1 cellular context compared by ENCODE assay signal in genomic region chr18:8994603-8995002, GRCh38.
TF ChIP-seq lines count a peak whose summit lies in the region.

No MANE protein-coding gene starts in this region.

TF ChIP-seq in K562, 482 proteins besides CTCF, POLR2A, EP300 and RAD21 (continued from another document and continues in another):
- TF ChIP-seq TSHZ1 (CRISPR knock-in tag; IDR thresholded peaks at IDR 0.05) (no peak), ZNF146 (CRISPR knock-in tag; IDR thresholded peaks at IDR 0.05; ENCODE audit: unreplicated experiment) (no peak), SMARCB1 (IDR thresholded peaks at IDR 0.05; ENCODE audit: insufficient read length, low read depth) (no peak), ZNF134 (CRISPR knock-in tag; conservative IDR thresholded peaks at IDR 0.05) (no peak), PURB (CRISPR knock-in tag; IDR thresholded peaks at IDR 0.05; ENCODE audit: low read depth) (no peak), CBX5 (IDR thresholded peaks at IDR 0.05; ENCODE audit: borderline replicate concordance, low read depth) (no peak), ATF3 (IDR thresholded peaks at IDR 0.05) (peak; percentile 94), ATF3 (CRISPR knock-in tag; conservative IDR thresholded peaks at IDR 0.05) (no peak), ZNF224 (CRISPR knock-in tag; IDR thresholded peaks at IDR 0.05) (no peak), TCF3 (CRISPR knock-in tag; IDR thresholded peaks at IDR 0.05) (peak; percentile 29; the same call in 1 of the 2 replicates), EP400 (IDR thresholded peaks at IDR 0.05) (0 out of 2 replicates have a peak, but pooled peaks have one; percentile 29), CREM (IDR thresholded peaks at IDR 0.05; ENCODE audit: low read depth) (0 out of 2 replicates have a peak, but pooled peaks have one; percentile 30), MNT (conservative IDR thresholded peaks at IDR 0.05) (peak in 1 of 2 experiments; percentile 18; a peak in 2 of 4 replicates), ERF (CRISPR knock-in tag; IDR thresholded peaks at IDR 0.05) (no peak), BHLHE40 (IDR thresholded peaks at IDR 0.05; ENCODE audit: low read length) (no peak), MITF (IDR thresholded peaks at IDR 0.05) (no peak), ELF4 (CRISPR knock-in tag; IDR thresholded peaks at IDR 0.05) (no peak), NFIC (IDR thresholded peaks at IDR 0.05) (peak; percentile 83), TBL1XR1 (IDR thresholded peaks at IDR 0.05; ENCODE audit: low read length in 2 of 2) (peak in 1 of 2 experiments; percentile 17; a peak in 1 of 4 replicates), MBD2 (IDR thresholded peaks at IDR 0.05; ENCODE audit: borderline replicate concordance, low read depth) (no peak), HLTF (IDR thresholded peaks at IDR 0.05) (no peak), FOS (IDR thresholded peaks at IDR 0.05; ENCODE audit: extremely low read depth, insufficient read length) (peak; percentile 39), RAD51 (IDR thresholded peaks at IDR 0.05; ENCODE audit: borderline replicate concordance, low read depth) (no peak), CCNT2 (IDR thresholded peaks at IDR 0.05; ENCODE audit: borderline replicate concordance, extremely low read depth, insufficient read length, low read depth, low read length) (no peak), NFE2 (IDR thresholded peaks at IDR 0.05; ENCODE audit: low read depth) (peak; percentile 44; the same call in 1 of the 2 replicates), ZNF778 (CRISPR knock-in tag; IDR thresholded peaks at IDR 0.05) (no peak), MAX (CRISPR knock-in tag; IDR thresholded peaks at IDR 0.05) (0 out of 2 replicates have a peak, but pooled peaks have one; percentile 48), BRD9 (IDR thresholded peaks at IDR 0.05; ENCODE audit: low read depth, partially characterized antibody) (no peak), NUFIP1 (IDR thresholded peaks at IDR 0.05; ENCODE audit: partially characterized antibody) (peak; percentile 44), CEBPB (tag; IDR thresholded peaks at IDR 0.05) (no peak), FUS (optimal IDR thresholded peaks at IDR 0.05; ENCODE audit: low read depth, low read length) (no peak), KLF6 (CRISPR knock-in tag; IDR thresholded peaks at IDR 0.05; ENCODE audit: borderline replicate concordance) (no peak), ETV1 (tag; conservative IDR thresholded peaks at IDR 0.05; ENCODE audit: low read depth) (no peak), THRAP3 (IDR thresholded peaks at IDR 0.05; ENCODE audit: borderline replicate concordance) (no peak), ZNF584 (CRISPR knock-in tag; IDR thresholded peaks at IDR 0.05; ENCODE audit: low read depth) (no peak), NFE2L1 (tag; IDR thresholded peaks at IDR 0.05; ENCODE audit: borderline replicate concordance, low read depth) (no peak), MECOM (CRISPR knock-in tag; IDR thresholded peaks at IDR 0.05) (no peak), ZFP1 (CRISPR knock-in tag; IDR thresholded peaks at IDR 0.05) (no peak), KHSRP (IDR thresholded peaks at IDR 0.05) (no peak), U2AF1 (optimal IDR thresholded peaks at IDR 0.05; ENCODE audit: low read depth, low read length) (no peak), OTX1 (CRISPR knock-in tag; IDR thresholded peaks at IDR 0.05) (no peak), SIN3B (IDR thresholded peaks at IDR 0.05; ENCODE audit: low read depth) (no peak), TBP (optimal IDR thresholded peaks at IDR 0.05; ENCODE audit: low read depth, low read length) (no peak), TEAD4 (IDR thresholded peaks at IDR 0.05; ENCODE audit: low read length) (peak; percentile 63; the same call in 1 of the 2 replicates), TEAD4 (CRISPR knock-in tag; IDR thresholded peaks at IDR 0.05; ENCODE audit: borderline replicate concordance) (no peak), POLR2B (IDR thresholded peaks at IDR 0.05; ENCODE audit: low read depth, partially characterized antibody) (no peak), SUPT5H (IDR thresholded peaks at IDR 0.05) (no peak), USF2 (CRISPR knock-in tag; IDR thresholded peaks at IDR 0.05) (no peak), MTA2 (IDR thresholded peaks at IDR 0.05; ENCODE audit: low read depth) (no peak), SMAD2 (IDR thresholded peaks at IDR 0.05; ENCODE audit: low read depth, low read length) (no peak), ZNF655 (CRISPR knock-in tag; IDR thresholded peaks at IDR 0.05) (no peak), MAZ (CRISPR knock-in tag; conservative IDR thresholded peaks at IDR 0.05 in 1 of 2, IDR thresholded peaks at IDR 0.05 in 1 of 2) (no peak), MEF2A (IDR thresholded peaks at IDR 0.05; ENCODE audit: control insufficient read depth, low read depth, low read length) (no peak), ZFP30 (CRISPR knock-in tag; IDR thresholded peaks at IDR 0.05; ENCODE audit: borderline replicate concordance) (no peak), STAG1 (CRISPR knock-in tag; IDR thresholded peaks at IDR 0.05; ENCODE audit: borderline replicate concordance) (no peak), ZNF133 (CRISPR knock-in tag; IDR thresholded peaks at IDR 0.05) (no peak), ZHX1 (conservative IDR thresholded peaks at IDR 0.05; ENCODE audit: low read length) (no peak), CHD2 (IDR thresholded peaks at IDR 0.05; ENCODE audit: low read depth, low read length) (no peak), CREB1 (IDR thresholded peaks at IDR 0.05) (no peak), CREB1 (CRISPR knock-in tag; IDR thresholded peaks at IDR 0.05) (no peak), TEAD1 (CRISPR knock-in tag; IDR thresholded peaks at IDR 0.05) (peak in 1 of 2 experiments; percentile 61; a peak in 1 of 4 replicates), ELK3 (CRISPR knock-in tag; IDR thresholded peaks at IDR 0.05) (no peak), MTA3 (IDR thresholded peaks at IDR 0.05; ENCODE audit: borderline replicate concordance) (peak; percentile 45; the same call in 1 of the 2 replicates), HNRNPUL1 (IDR thresholded peaks at IDR 0.05; ENCODE audit: low read length) (no peak), ZNF3 (CRISPR knock-in tag; IDR thresholded peaks at IDR 0.05) (no peak), ZNF184 (CRISPR knock-in tag; IDR thresholded peaks at IDR 0.05) (no peak)
